22 cellular contexts compared by ENCODE assay signal in genomic region chr2:211270257-211270656, GRCh38.
"Had no signal": no experiment of that assay in that cellular context is flagged by ENCODE, and none has a peak within 500 bp of the region (broad histone marks: within the 10 kb centered on the region; RNA-seq: fewer than 3 reads in every experiment).

No MANE protein-coding gene starts in this region.

- H3K27me3 Mint-ChIP-seq: IgD-negative memory B cell had no signal

- H3K4me1 Mint-ChIP-seq: IgD-negative memory B cell had no signal

- FAIRE-seq: K562 had no signal

- H3K27ac ChIP-seq: RWPE1 had no signal

- DNase-seq: MG63; NCI-H1092; NCI-H1105 treated with DMSO at 0.1 percent for 48 hours; NCI-H1417 treated with DMSO at 0.1 percent for 48 hours; NCI-H146; NCI-H1694 treated with DMSO at 0.1 percent for 48 hours; NCI-H1930; NCI-H2081; NCI-H2107; NCI-H2227 treated with DMSO at 0.1 percent for 48 hours; NCI-H524; NCI-H526 treated with DMSO at 0.1 percent for 48 hours; NCI-H748 treated with DMSO at 0.1 percent for 48 hours; NK-92 treated with Interleukin-12 subunit alpha and Interleukin-12 subunit beta, amount 100 ng/mL, for 24 hours; PC-3; SHP77; SK-N-SH; SW 1271 had no signal

- H3K4me3 ChIP-seq: K562, MG63 had no signal

- H3K27me3 ChIP-seq: MG63 had no signal

- H3K9me3 ChIP-seq: MG63, SK-N-SH had no signal

- H3K27ac Mint-ChIP-seq: IgD-negative memory B cell had no signal

- H3K4me2 ChIP-seq: SK-N-SH had no signal

- H3K36me3 ChIP-seq: MG63 had no signal

- H3K36me3 Mint-ChIP-seq: IgD-negative memory B cell had no signal

- H3K9ac ChIP-seq: SK-N-SH had no signal

- ATAC-seq: K562, Panc1, PC-3 had no signal

- H3K9me3 Mint-ChIP-seq: IgD-negative memory B cell had no signal

- H3K4me3 Mint-ChIP-seq: IgD-negative memory B cell had no signal
